8 cellular contexts compared by ENCODE assay signal in the genomic region with DNA sequence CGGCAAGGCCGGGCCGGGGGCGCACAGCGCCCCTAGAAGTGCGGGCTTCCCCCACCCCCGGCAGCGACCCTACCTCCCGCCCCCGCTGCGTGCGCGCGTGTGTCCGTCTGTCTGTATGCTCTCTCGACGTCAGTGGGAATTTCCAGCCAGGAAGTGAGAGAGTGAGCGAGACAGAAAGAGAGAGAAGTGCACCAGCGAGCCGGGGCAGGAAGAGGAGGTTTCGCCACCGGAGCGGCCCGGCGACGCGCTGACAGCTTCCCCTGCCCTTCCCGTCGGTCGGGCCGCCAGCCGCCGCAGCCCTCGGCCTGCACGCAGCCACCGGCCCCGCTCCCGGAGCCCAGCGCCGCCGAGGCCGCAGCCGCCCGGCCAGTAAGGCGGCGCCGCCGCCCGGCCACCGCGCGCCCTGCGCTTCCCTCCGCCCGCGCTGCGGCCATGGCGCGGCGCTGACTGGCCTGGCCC. TPM values are rescaled to one million over a fixed set of nuclear protein-coding genes. Genes with fewer than 3 reads are reported as not detected.
DNase-seq lines count a peak whose midpoint lies in the region; ATAC-seq and TF ChIP-seq lines count a peak whose summit lies in the region.

A gene with protein sequence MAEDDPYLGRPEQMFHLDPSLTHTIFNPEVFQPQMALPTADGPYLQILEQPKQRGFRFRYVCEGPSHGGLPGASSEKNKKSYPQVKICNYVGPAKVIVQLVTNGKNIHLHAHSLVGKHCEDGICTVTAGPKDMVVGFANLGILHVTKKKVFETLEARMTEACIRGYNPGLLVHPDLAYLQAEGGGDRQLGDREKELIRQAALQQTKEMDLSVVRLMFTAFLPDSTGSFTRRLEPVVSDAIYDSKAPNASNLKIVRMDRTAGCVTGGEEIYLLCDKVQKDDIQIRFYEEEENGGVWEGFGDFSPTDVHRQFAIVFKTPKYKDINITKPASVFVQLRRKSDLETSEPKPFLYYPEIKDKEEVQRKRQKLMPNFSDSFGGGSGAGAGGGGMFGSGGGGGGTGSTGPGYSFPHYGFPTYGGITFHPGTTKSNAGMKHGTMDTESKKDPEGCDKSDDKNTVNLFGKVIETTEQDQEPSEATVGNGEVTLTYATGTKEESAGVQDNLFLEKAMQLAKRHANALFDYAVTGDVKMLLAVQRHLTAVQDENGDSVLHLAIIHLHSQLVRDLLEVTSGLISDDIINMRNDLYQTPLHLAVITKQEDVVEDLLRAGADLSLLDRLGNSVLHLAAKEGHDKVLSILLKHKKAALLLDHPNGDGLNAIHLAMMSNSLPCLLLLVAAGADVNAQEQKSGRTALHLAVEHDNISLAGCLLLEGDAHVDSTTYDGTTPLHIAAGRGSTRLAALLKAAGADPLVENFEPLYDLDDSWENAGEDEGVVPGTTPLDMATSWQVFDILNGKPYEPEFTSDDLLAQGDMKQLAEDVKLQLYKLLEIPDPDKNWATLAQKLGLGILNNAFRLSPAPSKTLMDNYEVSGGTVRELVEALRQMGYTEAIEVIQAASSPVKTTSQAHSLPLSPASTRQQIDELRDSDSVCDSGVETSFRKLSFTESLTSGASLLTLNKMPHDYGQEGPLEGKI (plus strand): TSS at position 184 of the 459 bp plus-strand sequence. CDS start 24,160 bp downstream, outside the sequence.

- peak within 1 kb of the TSS; percentile 96 for H2AFZ ChIP-seq in parathyroid adenoma

- peak in 1 of 2 donors; percentile 21 for TF ChIP-seq POLR2A in tibial nerve (IDR thresholded peaks at IDR 0.05)

- H3K4me3 Mint-ChIP-seq in CD8-positive, alpha-beta T cell, result peak within 1 kb of the TSS; percentile 95

- peak within 1 kb of the TSS; percentile 93 for H3K4me3 ChIP-seq in CD8-positive, alpha-beta T cell (ENCODE audit: low read depth, low read length)
- H3K4me3 ChIP-seq in parathyroid adenoma (ENCODE audit: low read depth, low read length) (peak within 1 kb of the TSS; percentile 92), tibial nerve (peak within 1 kb of the TSS; percentile 74 to 92 (median 86))

- H3K36me3 Mint-ChIP-seq in CD8-positive, alpha-beta T cell, result peaks cover 26% of the 10 kb centered on the region

- H3K27ac ChIP-seq in CD8-positive, alpha-beta T cell (ENCODE audit: low read depth, low read length), result peak within 1 kb of the TSS; percentile 95
- H3K27ac ChIP-seq in parathyroid adenoma (peak within 1 kb of the TSS; percentile 97), tibial nerve (peak within 1 kb of the TSS; percentile 96 to 99 (median 98))

- no peaks in the 10 kb centered on the region for H3K27me3 Mint-ChIP-seq in CD8-positive, alpha-beta T cell (ENCODE audit: low read depth)

- H3K27ac Mint-ChIP-seq in CD8-positive, alpha-beta T cell, result peak within 1 kb of the TSS; percentile 98

- peak; percentile 60 to 88 (median 76) for DNase-seq in CD8-positive, alpha-beta T cell
- peak; percentile 32 for DNase-seq in SK-N-DZ (ENCODE audit: low spot score)
- peak; percentile 85 for DNase-seq in activated naive CD4-positive, alpha-beta T cell treated with anti-CD3 and anti-CD28 coated beads, Interleukin-2, amount 50 U/mL, for 16 hours
- peak in 39 of 42 donors; percentile 26 to 82 (median 64) for DNase-seq in head of caudate nucleus
- DNase-seq in tibial nerve (ENCODE audit: low spot score in 2 of 2), result peak; percentile 31 to 67

- H3K9me3 Mint-ChIP-seq in CD8-positive, alpha-beta T cell, result no peaks in the 10 kb centered on the region

- peaks cover 30% of the 10 kb centered on the region for H3K4me1 Mint-ChIP-seq in CD8-positive, alpha-beta T cell (ENCODE audit: low read depth)

- 1% methylated on average over 46 to 47 of the region's 60 CpGs for WGBS in tibial nerve, 2 donors

- peaks cover 23% of the 10 kb centered on the region for H3K4me1 ChIP-seq in CD8-positive, alpha-beta T cell (ENCODE audit: insufficient read depth, low read length)
- H3K4me1 ChIP-seq in parathyroid adenoma (peaks cover 2% of the 10 kb centered on the region), tibial nerve (peaks cover 0 to 52% (median 19%) of the 10 kb centered on the region in 4 donors)

- intact Hi-C loops in CD8-positive, alpha-beta T cell (cut with DNase I, micrococcal nuclease), result loop anchor here (2.0 to 10.0 kb wide), 13 partner anchors 34 to 1156 kb away; partner anchors contain the start of genes SLC9B1 (in 2 of the 2), SLC9B2 (in 2 of the 2), CENPE (in 1 of the 2) and PPP3CA (in 1 of the 2)
- intact Hi-C loops in head of caudate nucleus (cut with DNase I), result loop anchor here (5.0 to 10.0 kb wide), 2 partner anchors 114 to 326 kb away; partner anchors contain the start of gene UBE2D3

- CTCF ChIA-PET in CD8-positive, alpha-beta T cell (lab: Charles Lee), result interaction anchor here (0.8 to 2.0 kb wide), 4 partner anchors 10 to 509 kb away, joined by 3 to 6 read pairs (median 3); no protein-coding TSS in a partner anchor

- H3K9ac ChIP-seq in parathyroid adenoma, result peak within 1 kb of the TSS; percentile 73

- peak within 1 kb of the TSS; percentile 85 for H3K4me2 ChIP-seq in parathyroid adenoma (ENCODE audit: low read length)

- H3K79me2 ChIP-seq in parathyroid adenoma, result peaks cover 9% of the 10 kb centered on the region

- no peaks in the 10 kb centered on the region for H3K27me3 ChIP-seq in CD8-positive, alpha-beta T cell (ENCODE audit: insufficient read depth, low read length)
- no peaks in the 10 kb centered on the region for H3K27me3 ChIP-seq in parathyroid adenoma (ENCODE audit: control insufficient read depth, insufficient read depth, low read length)
- no peaks in the 10 kb centered on the region for H3K27me3 ChIP-seq in tibial nerve

- POLR2A ChIA-PET in CD8-positive, alpha-beta T cell (lab: Charles Lee), result interaction anchor here (1.1 to 3.6 kb wide), 10 partner anchors 8 to 367 kb away, joined by 3 to 22 read pairs (median 4); partner anchors contain the start of genes CISD2 and UBE2D3

- no peak for TF ChIP-seq EP300 in tibial nerve (IDR thresholded peaks at IDR 0.05)

- H3K9me3 ChIP-seq in CD8-positive, alpha-beta T cell (ENCODE audit: low read length), result no peaks in the 10 kb centered on the region
- H3K9me3 ChIP-seq in parathyroid adenoma (ENCODE audit: control insufficient read depth, low read length) (no peaks in the 10 kb centered on the region), tibial nerve (no peaks in the 10 kb centered on the region)

- peak; percentile 67 for ATAC-seq in CD8-positive, alpha-beta T cell
- ATAC-seq in GM19395 (IDR thresholded peaks at IDR 0.05; ENCODE audit: unreplicated experiment), result peak; percentile 58
- peak; percentile 27 for ATAC-seq in HG03558 (IDR thresholded peaks at IDR 0.05; ENCODE audit: extremely low read depth, unreplicated experiment)

- no peaks in the 10 kb centered on the region for H3K36me3 ChIP-seq in CD8-positive, alpha-beta T cell (ENCODE audit: insufficient read depth, low read length)
- no peaks in the 10 kb centered on the region for H3K36me3 ChIP-seq in parathyroid adenoma (ENCODE audit: control insufficient read depth, insufficient read depth, low read length)
- no peaks in the 10 kb centered on the region for H3K36me3 ChIP-seq in tibial nerve

- TF ChIP-seq CTCF in CD8-positive, alpha-beta T cell (IDR thresholded peaks at IDR 0.05), result no peak
- TF ChIP-seq CTCF in parathyroid adenoma (IDR thresholded peaks at IDR 0.05) (no peak), tibial nerve (IDR thresholded peaks at IDR 0.05) (peak in 1 of 5 experiments; percentile 17)

RNA-seq across cellular contexts. Expression of the gene that starts here (rescaled TPM):
- 100 to 1,000 TPM; 278 to 289 TPM for total RNA-seq in CD8-positive, alpha-beta T cell
- polyA plus RNA-seq in SK-N-DZ (2014; cell fraction: cytosol; rRNA removed), result 6.2 and 7.3 TPM in 2 replicates
- 3.3 and 6.6 TPM in 2 replicates for polyA plus RNA-seq in SK-N-DZ (2014; cell fraction: nucleus; rRNA removed)
- 10 to 100 TPM; 21.6 to 44.8 (median 28.3) TPM for total RNA-seq in tibial nerve

Comparison
In these comparisons a context has a peak if more than half of its experiments do, and no peak if none do; other contexts are left out.
1. Peak in every context shown above with its lines: DNase-seq, ATAC-seq, H3K4me3 ChIP-seq and H3K27ac ChIP-seq.
2. RNA of the gene that starts here (total RNA-seq): 278 to 289 TPM in CD8-positive, alpha-beta T cell; 21.6 to 44.8 TPM in tibial nerve; every median in the first group is over 4 times any median in the second.
3. DNase-seq: peak in every context shown above with its lines; median percentile 85 in activated naive CD4-positive, alpha-beta T cell treated with anti-CD3 and anti-CD28 coated beads, Interleukin-2, amount 50 U/mL, for 16 hours; 76 in CD8-positive, alpha-beta T cell; 64 in head of caudate nucleus; 49 in tibial nerve; 32 in SK-N-DZ.